8 cellular contexts compared by ENCODE assay signal in genomic region chr4:67332627-67333026, GRCh38.
DNase-seq lines count a peak whose midpoint lies in the region; ATAC-seq and TF ChIP-seq lines count a peak whose summit lies in the region.

No MANE protein-coding gene starts in this region.

- intact Hi-C loops in uterus (cut with DNase I; ENCODE audit: low total_unique reads) = no loop called here

- POLR2A ChIA-PET in BJ (lab: Charles Lee) = no interaction called here

- TF ChIP-seq CTCF in BJ (IDR thresholded peaks at IDR 0.05; ENCODE audit: insufficient read depth, low read depth, low read length) (peak; percentile 47), LNCAP (IDR thresholded peaks at IDR 0.05) (peak; percentile 48), fibroblast of lung (conservative IDR thresholded peaks at IDR 0.05 in 1 of 2, IDR thresholded peaks at IDR 0.05 in 1 of 2; ENCODE audit: low read depth in 1 of 2, low read length in 2 of 2) (peak; percentile 13 to 25), uterus (IDR thresholded peaks at IDR 0.05) (no peak)

- H3K4me2 ChIP-seq in fibroblast of lung (ENCODE audit: extremely low read depth, insufficient read depth, low read length) = no peak overlapping the region

- H2AFZ ChIP-seq in fibroblast of lung (ENCODE audit: low read length) = no peak overlapping the region

- CTCF ChIA-PET in BJ (lab: Yijun Ruan, JAX) = interaction anchor here (1.2 kb wide), 1 partner anchor 32 kb away, joined by 5 read pairs; no protein-coding TSS in a partner anchor

- DNase-seq in BJ (ENCODE audit: low read depth) (no peak), fibroblast of lung (ENCODE audit: low read depth in 2 of 2) (no peak), occipital lobe (lab: John Stamatoyannopoulos, UW) (no peak), uterus (no peak), UCSD-AML1 (lab: John Stamatoyannopoulos, UW; ENCODE audit: unreplicated experiment) (no peak), NCI-H2171 treated with DMSO at 0.1 percent for 48 hours (lab: John Stamatoyannopoulos, UW) (no peak)

- H3K79me2 ChIP-seq in fibroblast of lung (ENCODE audit: control insufficient read depth, insufficient read depth, low read length) = no peaks in the 10 kb centered on the region

- ATAC-seq in GM21381 (IDR thresholded peaks at IDR 0.05; ENCODE audit: unreplicated experiment) = peak; percentile 65

- no peak overlapping the region for H3K9ac ChIP-seq in fibroblast of lung (ENCODE audit: insufficient read depth, low read length)

- H3K9me3 ChIP-seq in fibroblast of lung (ENCODE audit: control insufficient read depth, insufficient read depth, low read depth, low read length) = no peaks in the 10 kb centered on the region
- no peaks in the 10 kb centered on the region for H3K9me3 ChIP-seq in uterus

- H3K27me3 ChIP-seq in BJ (ENCODE audit: control insufficient read depth, insufficient read depth, low read length) (no peaks in the 10 kb centered on the region), fibroblast of lung (ENCODE audit: control insufficient read depth, insufficient read depth, low read length) (no peaks in the 10 kb centered on the region), uterus (no peaks in the 10 kb centered on the region)

- H3K4me3 ChIP-seq in BJ (ENCODE audit: low read depth, low read length) (no peak overlapping the region), fibroblast of lung (replicated peaks in 1 of 4; ENCODE audit: control extremely low read depth in 1 of 4, insufficient read depth in 1 of 4, low read depth in 3 of 4, low read length in 4 of 4) (no peak overlapping the region), uterus (no peak overlapping the region)

- H4K20me1 ChIP-seq in fibroblast of lung (ENCODE audit: control insufficient read depth, extremely low read depth, insufficient read depth, low read length) = no peaks in the 10 kb centered on the region

- H3K4me1 ChIP-seq in fibroblast of lung (ENCODE audit: control insufficient read depth, extremely low read depth, insufficient read depth, low read length) = no peaks in the 10 kb centered on the region
- no peaks in the 10 kb centered on the region for H3K4me1 ChIP-seq in uterus

- no peak for TF ChIP-seq POLR2A in uterus (IDR thresholded peaks at IDR 0.05)

- no peak overlapping the region for H3K27ac ChIP-seq in fibroblast of lung (ENCODE audit: insufficient read depth, low read length)
- H3K27ac ChIP-seq in uterus = no peak overlapping the region

- H3K36me3 ChIP-seq in BJ (ENCODE audit: control insufficient read depth, insufficient read depth, low read length) = no peaks in the 10 kb centered on the region
- H3K36me3 ChIP-seq in fibroblast of lung (ENCODE audit: control insufficient read depth, insufficient read depth, low read length) = no peaks in the 10 kb centered on the region
- no peaks in the 10 kb centered on the region for H3K36me3 ChIP-seq in uterus

Comparison
In these comparisons a context has a peak if more than half of its experiments do, and no peak if none do; other contexts are left out.
1. CTCF ChIP-seq: peak in BJ (single experiment), LNCAP (single experiment) and fibroblast of lung (2 of 2); none in uterus (0 of 4).